2 cellular contexts compared by ENCODE assay signal in genomic region chr1:84902773-84903172, GRCh38. TPM values are rescaled to one million over a fixed set of nuclear protein-coding genes. Genes with fewer than 3 reads are reported as not detected.
"Had no signal": no experiment of that assay in that cellular context is flagged by ENCODE, and none has a peak within 500 bp of the region (broad histone marks: within the 10 kb centered on the region; RNA-seq: fewer than 3 reads in every experiment).

No MANE protein-coding gene starts in this region.

RNA-seq across cellular contexts. Expression of gene LPAR3, which starts 9.8 kb away (rescaled TPM):
- total RNA-seq: LHCN-M2, SJSA1 had no signal
